In genomic region chr14:79225815-79226214, GRCh38 we compare ENCODE assay signal across 26 cellular contexts.
"Had no signal": no experiment of that assay in that cellular context is flagged by ENCODE, and none has a peak within 500 bp of the region (broad histone marks: within the 10 kb centered on the region; RNA-seq: fewer than 3 reads in every experiment).

No MANE protein-coding gene starts in this region.

- H2AFZ ChIP-seq: hepatocyte, parathyroid adenoma had no signal

- ATAC-seq: natural killer cell; psoas muscle; right lobe of liver; stimulated activated memory B cell treated with anti-CD40 and anti-IgM and Interleukin-4, amounts not matched to agents 10 μg/mL and 1 μg/mL and 100 μg/mL, for 72 hours; stimulated activated naive CD8-positive, alpha-beta T cell treated with anti-CD3 and anti-CD28 coated beads, Interleukin-15, amount 100 ng/mL, for 72 hours had no signal

- H3K9me3 ChIP-seq: psoas muscle, right lobe of liver, testis, thyroid gland, transverse colon, upper lobe of left lung, vagina had no signal

- H3K27ac ChIP-seq: hepatocyte, left ventricle myocardium inferior, parathyroid adenoma, psoas muscle, right atrium auricular region, right lobe of liver, testis, thyroid gland, transverse colon, upper lobe of left lung, vagina had no signal

- DNase-seq: islet precursor cell; left ventricle myocardium inferior; mesendoderm; naive B cell; natural killer cell; nephron progenitor cell; nucleus accumbens; psoas muscle; right lobe of liver; stimulated activated CD4-positive, alpha-beta T cell treated with anti-CD3 and anti-CD28 coated beads, Interleukin-1b, Interleukin-23, amount 100 ng/mL, for 48 hours; stimulated activated CD4-positive, alpha-beta T cell treated with anti-CD3 and anti-CD28 coated beads, Interleukin-2, amount 100 ng/mL, for 48 hours; stimulated activated CD4-positive, alpha-beta T cell treated with anti-CD3 and anti-CD28 coated beads, Interleukin-4, amount 100 ng/mL, for 4 hours; stimulated activated CD8-positive, alpha-beta memory T cell treated with anti-CD3 and anti-CD28 coated beads, Interleukin-4, amount 100 ng/mL, for 48 hours; stimulated activated naive CD4-positive, alpha-beta T cell treated with Interleukin-2 at 50 U/mL for 16 hours; stimulated activated naive CD8-positive, alpha-beta T cell treated with anti-CD3 and anti-CD28 coated beads, Interleukin-15, amount 100 ng/mL, for 72 hours; testis; thyroid gland; transverse colon; upper lobe of left lung had no signal

- H3K4me1 ChIP-seq: left ventricle myocardium inferior, parathyroid adenoma, psoas muscle, right atrium auricular region, right lobe of liver, testis, thyroid gland, transverse colon, upper lobe of left lung, vagina had no signal

- H3K36me3 ChIP-seq: left ventricle myocardium inferior, right atrium auricular region, right lobe of liver, thyroid gland, transverse colon, upper lobe of left lung, vagina had no signal

- H3K9ac ChIP-seq: parathyroid adenoma had no signal

- H3K4me3 ChIP-seq: hepatocyte, left ventricle myocardium inferior, lung, psoas muscle, right atrium auricular region, right lobe of liver, smooth muscle cell, testis, thyroid gland, transverse colon, upper lobe of left lung, vagina had no signal

- H3K27me3 ChIP-seq: right atrium auricular region, right lobe of liver, testis, thyroid gland, transverse colon, upper lobe of left lung, vagina had no signal

- H3K4me2 ChIP-seq: hepatocyte, smooth muscle cell had no signal
